Comparison of ENCODE assay signal across 12 cellular contexts in the genomic region with DNA sequence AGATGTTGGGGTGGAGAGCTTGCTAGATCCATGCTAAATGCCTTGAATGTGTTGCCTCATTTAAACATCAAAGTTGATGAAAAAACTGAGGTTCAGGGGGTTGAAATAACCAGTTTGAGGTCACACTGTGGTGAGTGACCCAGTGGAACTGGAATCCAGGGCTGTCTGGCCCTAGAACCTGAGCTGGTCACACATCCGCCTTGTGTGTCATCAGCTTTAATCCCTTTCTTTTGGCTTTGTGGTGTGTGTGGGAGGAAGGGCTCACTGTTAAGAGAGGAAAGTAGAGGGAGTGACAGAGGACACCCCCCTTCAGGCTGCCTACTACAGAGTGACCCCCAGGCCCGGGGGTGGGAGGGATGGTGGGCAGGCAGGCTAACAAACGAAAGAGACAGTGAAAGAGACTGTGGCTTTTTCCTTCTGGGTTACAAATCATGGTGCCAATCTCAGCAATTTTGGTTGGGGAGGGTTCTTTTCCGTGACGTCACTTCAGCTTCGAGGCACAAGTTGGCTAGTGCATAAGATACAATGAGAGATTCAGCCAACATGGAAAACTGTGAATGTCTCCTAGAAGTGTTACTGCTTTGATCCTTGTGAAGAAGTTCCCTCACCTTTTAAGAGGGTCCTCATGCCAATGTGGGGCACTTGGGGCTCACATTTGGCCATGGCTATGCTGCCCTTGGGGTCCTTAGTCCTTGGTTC.
DNase-seq lines count a peak whose midpoint lies in the region; ATAC-seq and TF ChIP-seq lines count a peak whose summit lies in the region.
"Had no signal": no experiment of that assay in that cellular context is flagged by ENCODE, and none has a peak within 500 bp of the region (broad histone marks: within the 10 kb centered on the region; RNA-seq: fewer than 3 reads in every experiment).

No MANE protein-coding gene starts in this region.

- peaks cover 19% of the 10 kb centered on the region for H3K4me1 ChIP-seq in hepatocyte (ENCODE audit: insufficient read depth)
- H3K4me1 ChIP-seq in tibial artery = peaks cover 0 to 7% (median 0%) of the 10 kb centered on the region in 4 donors
- H3K4me1 ChIP-seq: prostate gland had no signal

- TF ChIP-seq CTCF in hepatocyte (IDR thresholded peaks at IDR 0.05; ENCODE audit: poor library complexity) (no peak), tibial artery (IDR thresholded peaks at IDR 0.05) (no peak)

- H3K4me2 ChIP-seq in hepatocyte = no peak overlapping the region

- H3K36me3 ChIP-seq in hepatocyte (replicated peaks; ENCODE audit: insufficient read depth, low read depth) = no peaks in the 10 kb centered on the region
- no peaks in the 10 kb centered on the region for H3K36me3 ChIP-seq in tibial artery
- H3K36me3 ChIP-seq: prostate gland had no signal

- no peaks in the 10 kb centered on the region for H4K20me1 ChIP-seq in hepatocyte (ENCODE audit: insufficient read depth, poor library complexity, severe bottlenecking)

- WGBS in hepatocyte (ENCODE audit: low lambda C conversion rate, missing lambda C conversion rate) = 98% methylated on average over 6 of the region's 6 CpGs

- ATAC-seq in HG02884 (IDR thresholded peaks at IDR 0.05; ENCODE audit: unreplicated experiment) (no peak), GM21723 (IDR thresholded peaks at IDR 0.05; ENCODE audit: unreplicated experiment) (no peak)
- ATAC-seq: activated T-cell treated with anti-CD3 and anti-CD28 coated beads, Interleukin-2, amount 50 U/mL, for 4 hours had no signal

- H3K79me2 ChIP-seq in hepatocyte = no peaks in the 10 kb centered on the region

- H3K27me3 ChIP-seq in hepatocyte (no peaks in the 10 kb centered on the region), tibial artery (no peaks in the 10 kb centered on the region)

- H3K4me3 ChIP-seq in hepatocyte = no peak overlapping the region
- no peak overlapping the region for H3K4me3 ChIP-seq in tibial artery
- H3K4me3 ChIP-seq: prostate gland had no signal

- H3K9me2 ChIP-seq in hepatocyte (replicated peaks; ENCODE audit: insufficient read depth) = no peaks in the 10 kb centered on the region

- peak overlapping the region; percentile 9 for H3K27ac ChIP-seq in hepatocyte
- peak overlapping the region; percentile 65 for H3K27ac ChIP-seq in substantia nigra (ENCODE audit: low read depth, low read length, poor library complexity, severe bottlenecking)
- no peak overlapping the region for H3K27ac ChIP-seq in tibial artery
- H3K27ac ChIP-seq: prostate gland had no signal

- H3K9me3 ChIP-seq in hepatocyte (ENCODE audit: low read depth) (no peaks in the 10 kb centered on the region), tibial artery (no peaks in the 10 kb centered on the region)
- H3K9me3 ChIP-seq: prostate gland had no signal

- no peak overlapping the region for H2AFZ ChIP-seq in hepatocyte

- DNase-seq in HS-27A (ENCODE audit: low read depth) (peak; percentile 80), astrocyte of the hippocampus (ENCODE audit: low read depth, low spot score) (peak; percentile 93), hepatocyte (ENCODE audit: low spot score) (no peak), substantia nigra (lab: John Stamatoyannopoulos, UW) (no peak), DMS 273 treated with DMSO at 0.1 percent for 48 hours (lab: John Stamatoyannopoulos, UW) (no peak), tibial artery (no peak)
- DNase-seq: activated T-cell treated with anti-CD3 and anti-CD28 coated beads, Interleukin-2, amount 50 U/mL, for 4 hours; dermis blood vessel endothelial cell; kidney had no signal

- intact Hi-C loops in tibial artery (cut with DNase I; ENCODE audit: low total_unique reads) = no loop called here

Comparison
In these comparisons a context has a peak if more than half of its experiments do, and no peak if none do; other contexts are left out.
1. DNase-seq: peak in HS-27A (single experiment) and astrocyte of the hippocampus (single experiment); none in hepatocyte (single experiment), substantia nigra (0 of 49), DMS 273 treated with DMSO at 0.1 percent for 48 hours (single experiment) and tibial artery (0 of 2).
2. H3K27ac ChIP-seq: peak in hepatocyte (single experiment) and substantia nigra (single experiment); none in tibial artery (0 of 2).